ENCODE assay signal across 12 cellular contexts in genomic region chr15:59350421-59350732, GRCh38. TPM values are rescaled to one million over a fixed set of nuclear protein-coding genes. Genes with fewer than 3 reads are reported as not detected.
DNase-seq lines count a peak whose midpoint lies in the region; ATAC-seq, FAIRE-seq and TF ChIP-seq lines count a peak whose summit lies in the region.
"Had no signal": no experiment of that assay in that cellular context is flagged by ENCODE, and none has a peak within 500 bp of the region (broad histone marks: within the 10 kb centered on the region; RNA-seq: fewer than 3 reads in every experiment).

No MANE protein-coding gene starts in this region.

- TF ChIP-seq RAD21 in HepG2 (CRISPR knock-in tag; IDR thresholded peaks at IDR 0.05): no peak

- no peak overlapping the region for H2AFZ ChIP-seq in HepG2 (ENCODE audit: low read length)

- no peak overlapping the region for H3K9ac ChIP-seq in HepG2 (ENCODE audit: insufficient read depth, low read depth, low read length)

- H3K36me3 ChIP-seq in muscle layer of duodenum (ENCODE audit: control insufficient read depth in 1 of 2, insufficient read depth in 2 of 2, low read length in 2 of 2) (no peaks in the 10 kb centered on the region), uterus (no peaks in the 10 kb centered on the region), HepG2 (replicated peaks in 1 of 2; ENCODE audit: control insufficient read depth in 1 of 2, insufficient read depth in 2 of 2, low read length in 2 of 2) (no peaks in the 10 kb centered on the region)
- H3K36me3 ChIP-seq: prostate gland had no signal

- H3K4me2 ChIP-seq in HepG2 (ENCODE audit: low read depth, low read length): no peak overlapping the region

- no TSS peak for BruUV-seq in HepG2 (replicated peaks; lab: Mats Ljungman, UMichigan)

- peak overlapping the region; percentile 61 for H3K4me3 Mint-ChIP-seq in natural killer cell treated with Interleukin-12 subunit alpha and Interleukin-12 subunit beta and Interleukin-15 and Interleukin-18, amount 100 ng/mL, for 72 hours
- H3K4me3 Mint-ChIP-seq in natural killer cell (no peak overlapping the region), brain (peak overlapping the region in 1 of 5 experiments; percentile 11)

- TF ChIP-seq EP300 in HepG2 (IDR thresholded peaks at IDR 0.05; ENCODE audit: low read depth in 2 of 2, low read length in 2 of 2): no peak
- TF ChIP-seq EP300 in HepG2 (CRISPR knock-in tag; IDR thresholded peaks at IDR 0.05; ENCODE audit: borderline replicate concordance): no peak

- no peak for ATAC-seq in natural killer cell treated with Interleukin-12 subunit alpha and Interleukin-12 subunit beta and Interleukin-15 and Interleukin-18, amount 100 ng/mL, for 72 hours
- ATAC-seq in natural killer cell (no peak), HepG2 (no peak), HG03457 (IDR thresholded peaks at IDR 0.05; ENCODE audit: unreplicated experiment) (no peak)

- peaks cover 24 to 30% of the 10 kb centered on the region in 2 donors for H3K4me1 Mint-ChIP-seq in natural killer cell treated with Interleukin-12 subunit alpha and Interleukin-12 subunit beta and Interleukin-15 and Interleukin-18, amount 100 ng/mL, for 72 hours (ENCODE audit: low read depth in 2 of 2)
- H3K4me1 Mint-ChIP-seq in natural killer cell (peaks cover 26 to 27% of the 10 kb centered on the region in 2 donors), brain (peaks cover 5% of the 10 kb centered on the region)

- H3K4me1 ChIP-seq in muscle layer of duodenum (ENCODE audit: control insufficient read depth in 1 of 2, insufficient read depth in 2 of 2, low read length in 2 of 2) (peaks cover 0 to 26% of the 10 kb centered on the region in 2 donors), uterus (peaks cover 4 to 7% of the 10 kb centered on the region in 2 donors), HepG2 (ENCODE audit: insufficient read depth, low read length) (no peaks in the 10 kb centered on the region)
- H3K4me1 ChIP-seq: prostate gland had no signal

- H3K79me2 ChIP-seq in HepG2 (ENCODE audit: insufficient read depth, low read length): peaks cover 19% of the 10 kb centered on the region

- peak overlapping the region; percentile 32 for H3K27ac ChIP-seq in muscle layer of duodenum (ENCODE audit: low read length)
- H3K27ac ChIP-seq in uterus: peak overlapping the region; percentile 78 to 86
- no peak overlapping the region for H3K27ac ChIP-seq in HepG2 (ENCODE audit: extremely low read length, insufficient read depth, low read length)
- H3K27ac ChIP-seq: prostate gland had no signal

- H3K36me3 Mint-ChIP-seq in natural killer cell treated with Interleukin-12 subunit alpha and Interleukin-12 subunit beta and Interleukin-15 and Interleukin-18, amount 100 ng/mL, for 72 hours: no peaks in the 10 kb centered on the region
- H3K36me3 Mint-ChIP-seq in natural killer cell: no peaks in the 10 kb centered on the region
- no peaks in the 10 kb centered on the region for H3K36me3 Mint-ChIP-seq in brain

- WGBS in HepG2 (ENCODE audit: low lambda C conversion rate): 86% methylated on average over 1 of the region's 1 CpG

- CTCF ChIA-PET in HepG2 (lab: Yijun Ruan, JAX; ENCODE audit: low intra/inter-chr PET ratio, low total read pairs): no interaction called here

- H3K27me3 ChIP-seq in muscle layer of duodenum (ENCODE audit: low read depth, low read length) (no peaks in the 10 kb centered on the region), uterus (no peaks in the 10 kb centered on the region), HepG2 (ENCODE audit: control insufficient read depth in 1 of 2, insufficient read depth in 2 of 2, low read length in 2 of 2) (no peaks in the 10 kb centered on the region)

- H3K4me3 ChIP-seq in muscle layer of duodenum (ENCODE audit: low read depth in 1 of 2, low read length in 2 of 2) (no peak overlapping the region), uterus (no peak overlapping the region), HepG2 (replicated peaks in 1 of 3; ENCODE audit: insufficient read depth in 1 of 3, low read depth in 2 of 3, low read length in 3 of 3) (no peak overlapping the region)
- H3K4me3 ChIP-seq: prostate gland had no signal

- H3K9me3 ChIP-seq in muscle layer of duodenum (ENCODE audit: control insufficient read depth in 1 of 2, low read length in 2 of 2) (no peaks in the 10 kb centered on the region), uterus (no peaks in the 10 kb centered on the region), HepG2 (ENCODE audit: low read length) (no peaks in the 10 kb centered on the region)
- H3K9me3 ChIP-seq: prostate gland had no signal

- in situ Hi-C loops in HepG2 (cut with HindIII; ENCODE audit: extremely low pct_ligation_motif_present, low pct_unique_long_range_greater_than_20kb): no loop called here

- no peak for FAIRE-seq in HepG2 (lab: Jason Lieb, UNC)

- H4K20me1 ChIP-seq in HepG2 (ENCODE audit: insufficient read depth, low read length): no peaks in the 10 kb centered on the region

- peaks cover 6 to 15% of the 10 kb centered on the region in 2 donors for H3K27me3 Mint-ChIP-seq in natural killer cell treated with Interleukin-12 subunit alpha and Interleukin-12 subunit beta and Interleukin-15 and Interleukin-18, amount 100 ng/mL, for 72 hours
- peaks cover 0 to 15% of the 10 kb centered on the region in 2 donors for H3K27me3 Mint-ChIP-seq in natural killer cell (ENCODE audit: low read depth in 2 of 2)
- peaks cover 2% of the 10 kb centered on the region for H3K27me3 Mint-ChIP-seq in brain

- POLR2A ChIA-PET in HepG2 (lab: Yijun Ruan, JAX): no interaction called here

- TF ChIP-seq CTCF in natural killer cell (IDR thresholded peaks at IDR 0.05) (no peak), brain (conservative IDR thresholded peaks at IDR 0.05) (no peak), uterus (IDR thresholded peaks at IDR 0.05) (no peak), HepG2 (CRISPR knock-in tag; IDR thresholded peaks at IDR 0.05) (no peak)

- intact Hi-C loops in natural killer cell (cut with micrococcal nuclease): no loop called here
- intact Hi-C loops in uterus (cut with DNase I; ENCODE audit: low total_unique reads): no loop called here
- intact Hi-C loops in HepG2 (cut with micrococcal nuclease; ENCODE audit: unreplicated experiment): no loop called here

- no peaks in the 10 kb centered on the region for H3K9me3 Mint-ChIP-seq in natural killer cell treated with Interleukin-12 subunit alpha and Interleukin-12 subunit beta and Interleukin-15 and Interleukin-18, amount 100 ng/mL, for 72 hours
- H3K9me3 Mint-ChIP-seq in natural killer cell (no peaks in the 10 kb centered on the region), brain (no peaks in the 10 kb centered on the region)

- TF ChIP-seq POLR2A in uterus (IDR thresholded peaks at IDR 0.05) (no peak), HepG2 (IDR thresholded peaks at IDR 0.05; ENCODE audit: insufficient read depth in 1 of 2, low read depth in 2 of 2, low read length in 2 of 2) (no peak)

- H3K27ac Mint-ChIP-seq in natural killer cell treated with Interleukin-12 subunit alpha and Interleukin-12 subunit beta and Interleukin-15 and Interleukin-18, amount 100 ng/mL, for 72 hours: peak overlapping the region; percentile 4 to 5
- H3K27ac Mint-ChIP-seq in natural killer cell (peak overlapping the region in 1 of 2 donors; percentile 58), brain (peak overlapping the region in 3 of 5 experiments; percentile 11 to 83 (median 72))

- no peak for DNase-seq in natural killer cell treated with Interleukin-12 subunit alpha and Interleukin-12 subunit beta and Interleukin-15 and Interleukin-18, amount 100 ng/mL, for 72 hours (ENCODE audit: low spot score)
- DNase-seq in natural killer cell (no peak), uterus (no peak), HepG2 (ENCODE audit: low spot score) (no peak), EL (no peak)
- DNase-seq: activated CD4-positive, alpha-beta T cell treated with anti-CD3 and anti-CD28 coated beads, Interleukin-2, amount 50 U/mL, for 4 hours; GOT3; NCI-H446 treated with DMSO at 0.1 percent for 48 hours had no signal

TF ChIP-seq in HepG2, 621 proteins besides CTCF, POLR2A, EP300 and RAD21 (continues in another document):
- TF ChIP-seq THAP7 (CRISPR knock-in tag; IDR thresholded peaks at IDR 0.05) (no peak), PCBP2 (optimal IDR thresholded peaks at IDR 0.05; ENCODE audit: low read depth, low read length, poor library complexity, severe bottlenecking) (no peak)

RNA-seq across cellular contexts. Expression of gene MYO1E, which starts 22.3 kb away (rescaled TPM):
- 10 to 100 TPM in 1 of 2 donors, 1 to 10 TPM in 1; 3.7 to 20.0 TPM for total RNA-seq in natural killer cell treated with Interleukin-12 subunit alpha and Interleukin-12 subunit beta and Interleukin-15 and Interleukin-18, amount 100 ng/mL, for 72 hours
- total RNA-seq in natural killer cell (10 to 100 TPM; 16.1 to 39.4 (median 22.7) TPM), uterus (10 to 100 TPM; 23.3 to 99.8 (median 66.5) TPM), HepG2 (2016; rRNA removed; fragmentation: Illumina TruSeq; extraction: Trizol) (25.1 and 38.5 TPM in 2 replicates)
- polyA plus RNA-seq in brain (ENCODE audit: insufficient read depth, low read depth, low replicate concordance) (35.8 TPM), HepG2 (2011; rRNA removed) (12.6 and 15.7 TPM in 2 replicates)
- 6.6 and 8.8 TPM in 2 replicates for total RNA-seq in HepG2 (2016; cell fraction: cytosol; rRNA removed; fragmentation: Illumina TruSeq; extraction: Trizol; ENCODE audit: low read depth)
- 28.4 and 35.1 TPM in 2 replicates for total RNA-seq in HepG2 (2016; cell fraction: insoluble cytoplasmic fraction; rRNA removed; fragmentation: Illumina TruSeq; extraction: Trizol)
- total RNA-seq in HepG2 (2016; cell fraction: membrane; rRNA removed; fragmentation: Illumina TruSeq; extraction: Trizol): 6.5 and 7.9 TPM in 2 replicates
- total RNA-seq in HepG2 (2016; cell fraction: nucleus; rRNA removed; fragmentation: Illumina TruSeq; extraction: Trizol): 32.4 and 33.1 TPM in 2 replicates
- polyA plus RNA-seq in HepG2 (2011; cell fraction: cytosol; rRNA removed): 10.1 and 10.8 TPM in 2 replicates
- polyA plus RNA-seq in HepG2 (2011; cell fraction: nucleus; rRNA removed): 20.9 and 25.3 TPM in 2 replicates
- 26.0 and 36.6 TPM in 2 replicates for polyA plus RNA-seq in HepG2 (2012)
- polyA plus RNA-seq in HepG2 (2016; cell fraction: cytosol; fragmentation: Illumina TruSeq; extraction: Trizol; ENCODE audit: low read depth): 1.1 and 1.6 TPM in 2 replicates
- polyA plus RNA-seq in HepG2 (2016; cell fraction: insoluble cytoplasmic fraction; fragmentation: Illumina TruSeq; extraction: Trizol; ENCODE audit: low read depth): 22.4 and 25.8 TPM in 2 replicates
- polyA plus RNA-seq in HepG2 (2016; cell fraction: membrane; fragmentation: Illumina TruSeq; extraction: Trizol; ENCODE audit: low read depth): 2.2 and 2.7 TPM in 2 replicates
- 15.6 and 16.7 TPM in 2 replicates for polyA plus RNA-seq in HepG2 (2016; cell fraction: nucleus; fragmentation: Illumina TruSeq; extraction: Trizol; ENCODE audit: insufficient read depth, low read depth)
- 33.9 and 197 TPM in 2 replicates for polyA minus RNA-seq in HepG2 (2011; rRNA and poly(A)+ RNA removed; ENCODE audit: low replicate concordance)
- 22.2 and 26.0 TPM in 2 replicates for polyA minus RNA-seq in HepG2 (2011; cell fraction: cytosol; rRNA and poly(A)+ RNA removed)
- polyA minus RNA-seq in HepG2 (2011; cell fraction: nucleus; rRNA and poly(A)+ RNA removed): 47.1 and 47.9 TPM in 2 replicates
